In the genomic region with DNA sequence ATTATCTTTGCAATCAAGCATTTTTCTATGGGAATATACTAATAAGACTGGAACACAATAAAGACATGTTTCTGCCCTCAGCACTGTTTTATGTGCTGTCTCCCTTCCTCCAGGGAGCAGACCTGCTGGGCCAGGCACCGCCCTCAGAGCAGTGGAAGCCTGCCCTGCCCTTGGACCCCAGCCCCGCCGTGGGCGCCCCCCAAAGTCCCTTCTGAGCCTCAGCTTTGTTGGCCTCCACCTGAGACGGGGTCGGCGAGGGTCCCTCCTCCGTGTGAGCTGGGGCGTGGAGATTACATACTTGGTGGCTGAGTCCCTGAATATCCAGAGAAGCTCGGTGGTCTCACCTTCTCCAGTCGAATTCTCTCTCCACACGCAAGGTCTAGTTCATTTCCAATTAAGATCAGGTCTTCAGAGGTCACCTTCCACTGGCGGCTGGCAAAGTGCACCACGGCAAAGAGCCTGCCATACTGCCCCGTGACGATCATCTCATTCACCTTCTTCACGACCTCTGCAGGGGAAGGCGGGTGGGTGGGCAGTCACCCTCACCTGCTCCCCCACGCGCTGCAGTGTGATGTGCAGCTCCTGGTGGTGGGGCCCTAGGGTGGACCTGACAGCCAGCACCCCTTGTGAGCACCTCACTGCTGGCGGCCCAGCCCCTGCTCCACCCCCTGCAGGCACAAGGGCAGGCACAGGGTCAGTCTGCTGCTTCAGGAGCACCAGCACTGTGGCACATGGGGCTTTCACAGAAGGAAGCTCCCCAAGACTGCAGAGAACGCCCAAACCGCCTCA, we compare ENCODE assay signal across 19 cellular contexts.
"Had no signal": no experiment of that assay in that cellular context is flagged by ENCODE, and none has a peak within 500 bp of the region (broad histone marks: within the 10 kb centered on the region; RNA-seq: fewer than 3 reads in every experiment).

No MANE protein-coding gene starts in this region.

- H3K9me3 ChIP-seq: heart right ventricle, left lung, mucosa of descending colon, suprapubic skin, tibial artery, upper lobe of left lung, vagina had no signal

- FAIRE-seq: endometrium, frontal cortex, islet of Langerhans, small intestine had no signal

- DNase-seq: cortex of kidney; effector memory CD4-positive, alpha-beta T cell; heart right ventricle; hypothalamus; left lung; naive thymus-derived CD8-positive, alpha-beta T cell; small intestine; stimulated activated CD4-positive, alpha-beta T cell treated with anti-CD3 and anti-CD28 coated beads, Interleukin-2, amount 100 ng/mL, for 48 hours; stimulated activated naive CD8-positive, alpha-beta T cell treated with anti-CD3 and anti-CD28 coated beads, Interleukin-15, Interleukin-2, amounts not matched to agents 100 U/mL and 50 U/mL, for 24 hours; tibial artery had no signal

- H3K4me3 ChIP-seq: dorsolateral prefrontal cortex, heart right ventricle, left lung, mucosa of descending colon, suprapubic skin, tibial artery, upper lobe of left lung, vagina had no signal

- H3K27me3 ChIP-seq: dorsolateral prefrontal cortex, heart right ventricle, left lung, suprapubic skin, tibial artery, upper lobe of left lung, vagina had no signal

- ATAC-seq: esophagus mucosa; left lung; mucosa of descending colon; naive thymus-derived CD8-positive, alpha-beta T cell; stimulated activated naive CD8-positive, alpha-beta T cell treated with anti-CD3 and anti-CD28 coated beads, Interleukin-15, Interleukin-2, amounts not matched to agents 100 U/mL and 50 U/mL, for 24 hours had no signal

- H3K4me1 ChIP-seq: left lung had no signal

- H3K27ac ChIP-seq: dorsolateral prefrontal cortex, left lung, suprapubic skin, tibial artery, upper lobe of left lung, vagina had no signal
